In the genomic region with DNA sequence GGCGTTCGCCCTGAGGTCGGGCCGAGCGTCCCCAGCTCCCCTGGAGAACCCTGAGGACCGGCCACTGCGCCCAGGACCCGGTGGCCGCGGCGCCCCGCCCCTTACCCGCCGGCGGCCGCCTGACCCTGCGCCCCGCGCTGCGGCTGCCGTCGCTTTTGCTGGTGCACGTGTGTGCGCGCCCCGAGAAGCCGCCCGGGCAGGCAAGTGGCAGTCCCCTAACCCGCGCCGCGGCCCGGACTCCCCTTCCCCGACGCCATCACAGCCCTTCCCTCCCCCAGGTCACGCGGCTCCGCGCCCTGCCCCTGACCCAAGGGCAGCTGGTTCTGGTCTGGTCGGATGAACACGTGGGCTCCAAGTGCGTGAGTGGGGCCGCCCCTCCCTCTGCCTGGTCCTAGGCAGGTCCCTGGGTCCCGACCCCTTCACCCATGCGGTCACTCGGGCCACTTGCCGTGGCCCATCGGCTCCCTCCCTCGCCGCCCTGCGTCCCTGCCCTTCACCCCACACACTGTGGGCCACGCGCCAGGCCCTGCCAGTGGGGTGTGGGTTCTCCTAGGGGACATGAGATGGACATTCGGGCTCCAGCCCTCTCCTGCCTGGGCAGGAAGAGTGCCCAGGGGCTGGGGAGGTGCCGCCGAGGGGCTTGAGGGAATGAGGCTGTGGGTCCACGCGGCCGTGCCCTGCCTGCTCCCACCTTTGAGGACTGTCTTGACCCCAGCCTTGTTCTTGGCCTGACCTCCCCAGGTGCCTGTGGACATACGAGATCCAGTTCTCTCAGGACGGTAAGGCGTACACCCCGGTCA, we compare ENCODE assay signal across 24 cellular contexts. TPM values are rescaled to one million over a fixed set of nuclear protein-coding genes. Genes with fewer than 3 reads are reported as not detected.
A peak's percentile ranks its signal among the peaks of the same experiment; 100 is the strongest.
DNase-seq lines count a peak whose midpoint lies in the region; ATAC-seq, FAIRE-seq and TF ChIP-seq lines count a peak whose summit lies in the region.
"Had no signal": no experiment of that assay in that cellular context is flagged by ENCODE, and none has a peak within 500 bp of the region (broad histone marks: within the 10 kb centered on the region; RNA-seq: fewer than 3 reads in every experiment).

No MANE protein-coding gene starts in this region.

- H3K27me3 ChIP-seq in K562 (ENCODE audit: control insufficient read depth in 2 of 2, insufficient read depth in 2 of 2, low read length in 2 of 2): no peaks in the 10 kb centered on the region
- peaks cover 75% of the 10 kb centered on the region for H3K27me3 ChIP-seq in lower lobe of right lung (ENCODE audit: low read depth)
- H3K27me3 ChIP-seq in tibial nerve: peaks cover 0 to 78% of the 10 kb centered on the region in 2 donors

- FAIRE-seq in K562 (lab: Jason Lieb, UNC): no peak
- FAIRE-seq: D721Med, kidney had no signal

- H3K4me1 ChIP-seq in ES-I3 (ENCODE audit: insufficient read depth, low read length): no peaks in the 10 kb centered on the region
- H3K4me1 ChIP-seq in K562 (replicated peaks in 1 of 2; ENCODE audit: control insufficient read depth in 2 of 2, insufficient read depth in 2 of 2, low read length in 2 of 2): peaks cover 0 to 35% of the 10 kb centered on the region in 2 experiments; a peak in 2 of 5 replicates
- H3K4me1 ChIP-seq in lower lobe of right lung: peaks cover 16% of the 10 kb centered on the region
- H3K4me1 ChIP-seq in tibial nerve: peaks cover 0 to 25% (median 6%) of the 10 kb centered on the region in 4 donors

- no TSS peak for BruUV-seq in K562 (replicated peaks; lab: Mats Ljungman, UMichigan)

- TF ChIP-seq POLR2A in K562 (conservative IDR thresholded peaks at IDR 0.05) (no peak), tibial nerve (IDR thresholded peaks at IDR 0.05) (no peak)

- H4K20me1 ChIP-seq in K562 (replicated peaks; ENCODE audit: control insufficient read depth, insufficient read depth, low read length): no peaks in the 10 kb centered on the region

- no peak overlapping the region for H3K4me2 ChIP-seq in K562 (ENCODE audit: insufficient read depth, low read length)
- H3K4me2 ChIP-seq: SK-N-SH had no signal

- no peaks in the 10 kb centered on the region for H3K9me3 ChIP-seq in ES-I3 (ENCODE audit: control insufficient read depth, insufficient read depth, low read length)
- no peaks in the 10 kb centered on the region for H3K9me3 ChIP-seq in K562 (replicated peaks; ENCODE audit: control insufficient read depth, insufficient read depth, low read depth, low read length)
- H3K9me3 ChIP-seq in lower lobe of right lung: no peaks in the 10 kb centered on the region
- H3K9me3 ChIP-seq in tibial nerve: peaks cover 0 to 5% (median 0%) of the 10 kb centered on the region in 4 donors
- H3K9me3 ChIP-seq: adrenal gland, breast epithelium, heart right ventricle, SK-N-SH had no signal

- no peak for TF ChIP-seq RAD21 in K562 (CRISPR knock-in tag; conservative IDR thresholded peaks at IDR 0.05 in 1 of 2, IDR thresholded peaks at IDR 0.05 in 1 of 2)

- in situ Hi-C loops in K562 (cut with MboI): no loop called here

- TF ChIP-seq CTCF in K562 (IDR thresholded peaks at IDR 0.05 in 2 of 3, conservative IDR thresholded peaks at IDR 0.05 in 1 of 3; ENCODE audit: insufficient read depth in 2 of 3, low read depth in 1 of 3, low read length in 3 of 3) (no peak), lower lobe of right lung (IDR thresholded peaks at IDR 0.05) (no peak), tibial nerve (IDR thresholded peaks at IDR 0.05) (no peak)

- CTCF ChIA-PET in K562 (lab: Yijun Ruan, JAX; ENCODE audit: low intra/inter-chr PET ratio): no interaction called here

- no peaks in the 10 kb centered on the region for H3K9me1 ChIP-seq in K562 (ENCODE audit: control insufficient read depth, insufficient read depth, low read length)

- TF ChIP-seq EP300 in K562 (IDR thresholded peaks at IDR 0.05; ENCODE audit: low read length): no peak
- no peak for TF ChIP-seq EP300 in tibial nerve (IDR thresholded peaks at IDR 0.05)

- H3K4me3 ChIP-seq in K562 (no peak overlapping the region), lower lobe of right lung (no peak overlapping the region), tibial nerve (no peak overlapping the region)
- H3K4me3 ChIP-seq: heart right ventricle had no signal

- H2AFZ ChIP-seq in K562 (ENCODE audit: low read depth, low read length): no peak overlapping the region

- no peaks in the 10 kb centered on the region for H3K79me2 ChIP-seq in K562 (ENCODE audit: control insufficient read depth, insufficient read depth, low read length)

- no peak overlapping the region for H3K27ac ChIP-seq in K562 (ENCODE audit: extremely low read depth, low read depth, low read length)
- no peak overlapping the region for H3K27ac ChIP-seq in lower lobe of right lung
- H3K27ac ChIP-seq in tibial nerve: no peak overlapping the region
- H3K27ac ChIP-seq: adrenal gland, breast epithelium, C4-2B, heart right ventricle, spleen had no signal

- ATAC-seq in K562: no peak
- ATAC-seq in lower lobe of right lung: peak; percentile 1 to 2
- no peak for ATAC-seq in HG02642 (IDR thresholded peaks at IDR 0.05; ENCODE audit: poor library complexity, unreplicated experiment)
- no peak for ATAC-seq in GM19467 (IDR thresholded peaks at IDR 0.05; ENCODE audit: unreplicated experiment)

- H3K36me3 ChIP-seq in ES-I3 (ENCODE audit: insufficient read depth, low read length) (no peaks in the 10 kb centered on the region), K562 (ENCODE audit: control insufficient read depth, insufficient read depth, low read length) (no peaks in the 10 kb centered on the region), lower lobe of right lung (no peaks in the 10 kb centered on the region), tibial nerve (peaks cover 0 to 7% (median 0%) of the 10 kb centered on the region in 3 donors)
- H3K36me3 ChIP-seq: adrenal gland, breast epithelium, heart right ventricle, spleen had no signal

- intact Hi-C loops in K562 (cut with micrococcal nuclease): no loop called here
- intact Hi-C loops in lower lobe of right lung (cut with DNase I): no loop called here

- 88% methylated on average over 17 of the region's 63 CpGs for WGBS in K562 (ENCODE audit: insufficient coverage, low coverage, missing lambda C conversion rate)
- WGBS in tibial nerve, 2 donors: 26 to 38% methylated on average over 48 to 53 of the region's 63 CpGs

- DNase-seq in K562 (ENCODE audit: extremely low read depth in 1 of 4, low spot score in 3 of 4): no peak
- no peak for DNase-seq in lower lobe of right lung
- DNase-seq in tibial nerve (ENCODE audit: low spot score in 2 of 2): no peak
- DNase-seq: ACHN; activated CD4-positive, alpha-beta memory T cell treated with anti-CD3 and anti-CD28 coated beads, Interleukin-2, amount 10 ng/mL, durations not matched to agents 7 days and 5 days; activated CD4-positive, CD25-positive, alpha-beta regulatory T cell; activated T-cell treated with anti-CD3 and anti-CD28 coated beads for 4 hours; adrenal gland; heart right ventricle; HFFc6; kidney; mammary epithelial cell; NCI-H1417; NCI-H510A treated with DMSO at 0.1 percent for 48 hours; SK-N-SH; spleen; substantia nigra had no signal

- POLR2A ChIA-PET in K562 (lab: Yijun Ruan, JAX): interaction anchor here (1.2 kb wide), 1 partner anchor 11 kb away, joined by 4 read pairs; no protein-coding TSS in a partner anchor

- H3K9ac ChIP-seq in ES-I3 (ENCODE audit: low read depth, low read length) (peak overlapping the region; percentile 44; the same call in 1 of the 2 replicates), K562 (ENCODE audit: insufficient read depth in 1 of 2, low read depth in 2 of 2, low read length in 2 of 2) (no peak overlapping the region; a peak in 1 of 4 replicates)
- H3K9ac ChIP-seq: SK-N-SH had no signal

RNA-seq across cellular contexts. Expression of a gene that starts 8.0 kb away (rescaled TPM):
- total RNA-seq in K562 (2011; cell fraction: chromatin; rRNA removed; ENCODE audit: low replicate concordance): 24.3 and 107 TPM in 2 replicates
- 71.6 and 76.2 TPM in 2 replicates for total RNA-seq in K562 (2011; cell fraction: nucleolus; rRNA removed)
- total RNA-seq in K562 (2011; cell fraction: nucleoplasm; rRNA removed): 78.9 and 124 TPM in 2 replicates
- total RNA-seq in K562 (2014; rRNA removed) (21.6 and 30.7 TPM in 2 replicates), K562 (2014; rRNA removed; fragmentation: Illumina TruSeq; extraction: Trizol) (5.3 and 7.1 TPM in 2 replicates), K562 (2015; rRNA removed; fragmentation: Illumina TruSeq; extraction: Trizol) (10.4 and 11.4 TPM in 2 replicates), K562 (2021) (45.6 and 49.9 TPM in 2 replicates), lower lobe of right lung (23.4 TPM), tibial nerve (10 to 100 TPM; 18.1 to 39.6 (median 26.4) TPM)
- polyA plus RNA-seq in K562 (2011; rRNA removed) (14.6 and 18.3 TPM in 2 replicates), K562 (2014; fragmentation: Illumina TruSeq; extraction: Trizol) (17.1 and 25.2 TPM in 2 replicates), K562 (2014; fragmentation: Nextera tagmentation; extraction: Ambion mirVana) (under 1 TPM; 0.34 to 0.53 TPM), K562 (2014; rRNA removed) (15.1 and 15.6 TPM in 2 replicates)
- polyA plus RNA-seq in K562 (2011; cell fraction: cytosol; rRNA removed): 39.0 and 72.2 TPM in 2 replicates
- polyA plus RNA-seq in K562 (2011; cell fraction: nucleus; rRNA removed): 55.9 and 72.5 TPM in 2 replicates
- 28.5 and 35.1 TPM in 2 replicates for polyA plus RNA-seq in K562 (2012)
- polyA minus RNA-seq in K562 (2011; rRNA and poly(A)+ RNA removed): 73.8 and 144 TPM in 2 replicates
- 42.8 and 52.2 TPM in 2 replicates for polyA minus RNA-seq in K562 (2011; cell fraction: cytosol; rRNA and poly(A)+ RNA removed)
- 20.8 and 21.0 TPM in 2 replicates for polyA minus RNA-seq in K562 (2011; cell fraction: nucleus; rRNA and poly(A)+ RNA removed)

RNA-seq across cellular contexts. Expression of a gene that starts 10.3 kb away (rescaled TPM):
- total RNA-seq in K562 (2011; cell fraction: chromatin; rRNA removed; ENCODE audit: low replicate concordance): 5.5 and 11.7 TPM in 2 replicates
- total RNA-seq in K562 (2011; cell fraction: nucleolus; rRNA removed): 8.4 and 9.3 TPM in 2 replicates
- 4.1 and 4.2 TPM in 2 replicates for total RNA-seq in K562 (2011; cell fraction: nucleoplasm; rRNA removed)
- total RNA-seq in K562 (2014; rRNA removed) (1.6 TPM in 2 replicates), K562 (2014; rRNA removed; fragmentation: Illumina TruSeq; extraction: Trizol) (0.40 and 0.96 TPM in 2 replicates), K562 (2015; rRNA removed; fragmentation: Illumina TruSeq; extraction: Trizol) (1.8 and 2.2 TPM in 2 replicates), K562 (2021) (3.1 and 4.2 TPM in 2 replicates), lower lobe of right lung (1.0 TPM), tibial nerve (under 1 TPM in 3 of 4 donors, not detected in 1; 0.20 to 0.30 (median 0.21) TPM)
- polyA plus RNA-seq in K562 (2011; rRNA removed) (0.95 and 2.0 TPM in 2 replicates), K562 (2014; fragmentation: Illumina TruSeq; extraction: Trizol) (0.56 and 0.69 TPM in 2 replicates), K562 (2014; fragmentation: Nextera tagmentation; extraction: Ambion mirVana) (under 1 TPM; 0.11 to 0.24 TPM), K562 (2014; rRNA removed) (1.4 and 2.1 TPM in 2 replicates)
- 1.0 and 2.7 TPM in 2 replicates for polyA plus RNA-seq in K562 (2011; cell fraction: cytosol; rRNA removed)
- polyA plus RNA-seq in K562 (2011; cell fraction: nucleus; rRNA removed): 9.1 and 12.1 TPM in 2 replicates
- 4.4 and 8.2 TPM in 2 replicates for polyA plus RNA-seq in K562 (2012)
- 0.51 and 0.74 TPM in 2 replicates for polyA minus RNA-seq in K562 (2011; rRNA and poly(A)+ RNA removed)
- polyA minus RNA-seq in K562 (2011; cell fraction: cytosol; rRNA and poly(A)+ RNA removed): 1.7 TPM in 2 replicates
- 3.9 and 6.3 TPM in 2 replicates for polyA minus RNA-seq in K562 (2011; cell fraction: nucleus; rRNA and poly(A)+ RNA removed)
- total RNA-seq: mammary epithelial cell, RPMI7951 had no signal
- polyA plus RNA-seq: mammary epithelial cell had no signal

RNA-seq across cellular contexts. Expression of a gene that starts 16.6 kb away (rescaled TPM):
- total RNA-seq in K562 (2011; cell fraction: chromatin; rRNA removed; ENCODE audit: low replicate concordance): 7.8 and 35.6 TPM in 2 replicates
- total RNA-seq in K562 (2011; cell fraction: nucleolus; rRNA removed): 35.8 and 36.4 TPM in 2 replicates
- 12.5 and 18.8 TPM in 2 replicates for total RNA-seq in K562 (2011; cell fraction: nucleoplasm; rRNA removed)
- 9.9 and 10.1 TPM in 2 replicates for total RNA-seq in K562 (2014; rRNA removed)
- total RNA-seq in K562 (2014; rRNA removed; fragmentation: Illumina TruSeq; extraction: Trizol): 0.26 and 0.69 TPM in 2 replicates
- total RNA-seq in K562 (2015; rRNA removed; fragmentation: Illumina TruSeq; extraction: Trizol): 3.1 and 4.8 TPM in 2 replicates
- total RNA-seq in K562 (2021): 13.6 and 16.1 TPM in 2 replicates
- polyA plus RNA-seq in K562 (2011; rRNA removed): 1.2 and 2.2 TPM in 2 replicates
- 0.90 and 2.8 TPM in 2 replicates for polyA plus RNA-seq in K562 (2011; cell fraction: cytosol; rRNA removed)
- 34.5 and 72.8 TPM in 2 replicates for polyA plus RNA-seq in K562 (2011; cell fraction: nucleus; rRNA removed)
- polyA plus RNA-seq in K562 (2012): 9.8 and 26.2 TPM in 2 replicates
- polyA plus RNA-seq in K562 (2014; fragmentation: Illumina TruSeq; extraction: Trizol): 0.30 and 1.2 TPM in 2 replicates
- under 1 TPM; 0.04 to 0.13 TPM for polyA plus RNA-seq in K562 (2014; fragmentation: Nextera tagmentation; extraction: Ambion mirVana)
- polyA plus RNA-seq in K562 (2014; rRNA removed): 11.2 and 14.1 TPM in 2 replicates
- polyA minus RNA-seq in K562 (2011; rRNA and poly(A)+ RNA removed): 0.36 and 0.70 TPM in 2 replicates
- 7.3 and 13.7 TPM in 2 replicates for polyA minus RNA-seq in K562 (2011; cell fraction: cytosol; rRNA and poly(A)+ RNA removed)
- polyA minus RNA-seq in K562 (2011; cell fraction: nucleus; rRNA and poly(A)+ RNA removed): 10.0 and 12.1 TPM in 2 replicates
- total RNA-seq in lower lobe of right lung: 46.0 TPM
- total RNA-seq in tibial nerve: 10 to 100 TPM; 23.9 to 79.4 (median 52.9) TPM

RNA-seq across cellular contexts. Expression of a gene that starts 30.1 kb away (rescaled TPM):
- 27.1 and 96.1 TPM in 2 replicates for total RNA-seq in K562 (2011; cell fraction: chromatin; rRNA removed; ENCODE audit: low replicate concordance)
- 70.2 and 86.6 TPM in 2 replicates for total RNA-seq in K562 (2011; cell fraction: nucleolus; rRNA removed)
- 28.7 and 35.0 TPM in 2 replicates for total RNA-seq in K562 (2011; cell fraction: nucleoplasm; rRNA removed)
- total RNA-seq in K562 (2014; rRNA removed): 17.0 and 19.1 TPM in 2 replicates
- total RNA-seq in K562 (2014; rRNA removed; fragmentation: Illumina TruSeq; extraction: Trizol): 1.2 and 1.7 TPM in 2 replicates
- total RNA-seq in K562 (2015; rRNA removed; fragmentation: Illumina TruSeq; extraction: Trizol): 6.1 and 6.3 TPM in 2 replicates
- 18.4 and 22.0 TPM in 2 replicates for total RNA-seq in K562 (2021)
- 5.6 and 6.8 TPM in 2 replicates for polyA plus RNA-seq in K562 (2011; rRNA removed)
- 5.6 and 16.4 TPM in 2 replicates for polyA plus RNA-seq in K562 (2011; cell fraction: cytosol; rRNA removed)
- polyA plus RNA-seq in K562 (2011; cell fraction: nucleus; rRNA removed): 86.6 and 144 TPM in 2 replicates
- 13.1 and 23.6 TPM in 2 replicates for polyA plus RNA-seq in K562 (2012)
- 2.6 and 7.3 TPM in 2 replicates for polyA plus RNA-seq in K562 (2014; fragmentation: Illumina TruSeq; extraction: Trizol)
- polyA plus RNA-seq in K562 (2014; fragmentation: Nextera tagmentation; extraction: Ambion mirVana): under 1 TPM; 0.17 to 0.27 TPM
- 15.3 and 15.7 TPM in 2 replicates for polyA plus RNA-seq in K562 (2014; rRNA removed)
- polyA minus RNA-seq in K562 (2011; rRNA and poly(A)+ RNA removed): 1.9 and 2.5 TPM in 2 replicates
- 5.5 and 7.7 TPM in 2 replicates for polyA minus RNA-seq in K562 (2011; cell fraction: cytosol; rRNA and poly(A)+ RNA removed)
- 17.1 and 17.2 TPM in 2 replicates for polyA minus RNA-seq in K562 (2011; cell fraction: nucleus; rRNA and poly(A)+ RNA removed)
- total RNA-seq in lower lobe of right lung: 18.8 TPM
- 10 to 100 TPM in 3 of 4 donors, 1 to 10 TPM in 1; 9.0 to 23.4 (median 13.6) TPM for total RNA-seq in tibial nerve

Comparison
In these comparisons a context has a peak if more than half of its experiments do, and no peak if none do; other contexts are left out.
1. ATAC-seq: peak in lower lobe of right lung (2 of 2); none in K562 (single experiment), HG02642 (single experiment) and GM19467 (single experiment).